In genomic region chr3:72322264-72322976, GRCh38 we compare ENCODE assay signal across 29 cellular contexts.
"Had no signal": no experiment of that assay in that cellular context is flagged by ENCODE, and none has a peak within 500 bp of the region (broad histone marks: within the 10 kb centered on the region; RNA-seq: fewer than 3 reads in every experiment).

No MANE protein-coding gene starts in this region.

- H3K4me2 ChIP-seq: PC-9 had no signal

- DNase-seq: activated CD4-positive, alpha-beta T cell treated with anti-CD3 and anti-CD28 coated beads for 36 hours; activated CD4-positive, alpha-beta T cell treated with anti-CD3 and anti-CD28 coated beads, Interleukin-2, amount 10 ng/mL, durations not matched to agents 7 days and 5 days; activated CD4-positive, alpha-beta T cell treated with anti-CD3 and anti-CD28 coated beads, Interleukin-2, amount 50 U/mL, for 48 hours; activated CD8-positive, alpha-beta T cell treated with anti-CD3 and anti-CD28 coated beads, Interleukin-2, amount 10 ng/mL, durations not matched to agents 7 days and 5 days; activated gamma-delta T cell; activated naive CD4-positive, alpha-beta T cell treated with Interleukin-2 at 50 U/mL for 16 hours; activated naive CD8-positive, alpha-beta T cell treated with anti-CD3 and anti-CD28 coated beads, Interleukin-2, amount 10 ng/mL, durations not matched to agents 7 days and 5 days; activated T-cell treated with anti-CD3 and anti-CD28 coated beads, Interleukin-2, amount 50 U/mL, for 24 hours; amygdala; colonic mucosa; Kasumi-1; MM.1S; NCI-H1105 treated with DMSO at 0.1 percent for 48 hours; NCI-H1436; NCI-H1694 treated with DMSO at 0.1 percent for 48 hours; NCI-H2029; NCI-H510A; NCI-H526; NCI-H748 treated with DMSO at 0.1 percent for 48 hours; NK-92 treated with Interleukin-12 subunit alpha and Interleukin-12 subunit beta, amount 100 ng/mL, for 24 hours; PC-9; SIG-M5 had no signal

- FAIRE-seq: RCC 7860 had no signal

- H3K27ac ChIP-seq: ascending aorta, cardiac muscle cell, colonic mucosa, PC-9, RWPE1 had no signal

- H3K4me1 ChIP-seq: colonic mucosa had no signal

- H3K27me3 ChIP-seq: ascending aorta, cardiac muscle cell, colonic mucosa had no signal

- H3K4me3 ChIP-seq: ascending aorta, cardiac muscle cell, colonic mucosa, PC-9 had no signal

- ATAC-seq: activated CD4-positive, alpha-beta T cell treated with anti-CD3 and anti-CD28 coated beads for 36 hours; activated CD4-positive, CD25-positive, alpha-beta regulatory T cell treated with anti-CD3 and anti-CD28 coated beads, Interleukin-2, amount 50 U/mL, for 24 hours; activated CD8-positive, alpha-beta T cell treated with anti-CD3 and anti-CD28 coated beads, Interleukin-2, amount 10 ng/mL, durations not matched to agents 7 days and 5 days; Right ventricle myocardium inferior; WTC11 had no signal

- H3K36me3 ChIP-seq: ascending aorta, cardiac muscle cell, colonic mucosa had no signal

- H3K9me3 ChIP-seq: ascending aorta, colonic mucosa had no signal

- H2AFZ ChIP-seq: PC-9 had no signal
